1 cellular context compared by ENCODE assay signal in the genomic region with DNA sequence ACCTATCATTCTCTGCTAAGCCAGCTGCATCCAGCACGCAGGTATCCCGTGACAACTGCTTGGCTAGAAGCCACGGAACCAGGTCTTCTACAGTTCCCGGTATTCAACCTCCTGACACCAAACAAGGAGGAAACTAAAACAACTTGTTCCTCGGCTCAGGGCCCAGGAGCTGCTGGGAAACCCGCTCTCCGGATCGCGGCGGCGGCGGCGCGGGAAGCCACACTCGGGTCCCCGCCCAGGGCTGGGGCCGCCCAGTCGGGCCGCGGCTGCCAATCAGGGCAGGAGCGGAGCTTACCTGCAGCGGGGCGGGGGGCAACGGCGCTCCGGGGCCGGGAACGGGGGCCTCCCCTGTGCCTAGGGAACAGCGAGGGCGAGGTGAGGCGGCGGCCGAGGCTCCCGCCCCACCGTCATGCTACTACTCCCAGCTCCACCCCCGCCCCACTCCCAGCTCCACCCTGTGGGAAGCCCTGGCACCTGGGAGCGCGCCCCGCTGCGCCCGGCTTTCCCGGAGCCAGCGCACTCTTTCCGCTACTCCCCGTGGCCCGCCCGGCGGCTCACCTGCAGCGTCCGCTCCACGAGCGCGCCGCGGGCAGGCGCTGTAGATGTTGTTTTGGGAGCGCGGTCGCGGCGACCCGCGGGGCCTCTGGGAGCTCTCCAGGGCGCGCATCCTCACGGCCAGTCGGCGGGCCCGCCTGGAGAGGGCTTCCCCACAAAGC.
TF ChIP-seq lines count a peak whose summit lies in the region.

No MANE protein-coding gene starts in this region.

TF ChIP-seq in SK-N-SH treated with all-trans-retinoic acid at 6 μM for 48 hours, 23 proteins besides CTCF, POLR2A, EP300 and RAD21 (continued from another document):
- no peak for TF ChIP-seq CSRNP3 (CRISPR knock-in tag; IDR thresholded peaks at IDR 0.05)
- TF ChIP-seq PPARA (CRISPR knock-in tag; IDR thresholded peaks at IDR 0.05; ENCODE audit: borderline replicate concordance): no peak
- no peak for TF ChIP-seq ZFP30 (CRISPR knock-in tag; IDR thresholded peaks at IDR 0.05)
- no peak for TF ChIP-seq TOX (CRISPR knock-in tag; IDR thresholded peaks at IDR 0.05; ENCODE audit: borderline replicate concordance)
- no peak for TF ChIP-seq OSR1 (CRISPR knock-in tag; IDR thresholded peaks at IDR 0.05)
